ENCODE assay signal across 33 cellular contexts in the genomic region with DNA sequence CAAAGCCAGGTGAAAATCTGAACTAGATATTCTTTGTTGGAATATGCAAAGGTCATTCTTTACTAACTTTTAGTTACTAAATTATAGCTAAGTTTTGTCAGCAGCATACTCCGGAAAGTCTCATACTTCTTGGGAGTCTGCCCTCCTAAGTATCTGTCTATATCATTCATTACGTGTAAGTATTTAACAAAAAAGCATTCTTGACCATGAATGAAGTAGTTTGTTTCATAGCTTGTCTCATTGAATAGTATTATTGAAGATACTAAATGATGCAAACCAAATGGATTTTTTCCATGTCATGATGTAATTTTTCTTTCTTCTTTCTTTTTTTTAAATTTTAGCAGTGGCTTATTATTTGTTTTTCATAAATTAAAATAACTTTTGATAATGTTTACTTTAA. TPM values are rescaled to one million over a fixed set of nuclear protein-coding genes. Genes with fewer than 3 reads are reported as not detected.
"Had no signal": no experiment of that assay in that cellular context is flagged by ENCODE, and none has a peak within 500 bp of the region (broad histone marks: within the 10 kb centered on the region; RNA-seq: fewer than 3 reads in every experiment).

No MANE protein-coding gene starts in this region.

- DNase-seq: activated effector memory CD4-positive, alpha-beta T cell treated with anti-CD3 and anti-CD28 coated beads, Interleukin-2, amount 50 U/mL, for 16 hours; activated effector memory CD4-positive, alpha-beta T cell treated with Interleukin-2 at 50 U/mL for 16 hours; activated gamma-delta T cell; activated gamma-delta T cell treated with Interleukin-2 at 50 U/mL for 16 hours; activated naive CD4-positive, alpha-beta T cell; activated naive CD4-positive, alpha-beta T cell treated with anti-CD3 and anti-CD28 coated beads for 36 hours; activated naive CD4-positive, alpha-beta T cell treated with anti-CD3 and anti-CD28 coated beads, Interleukin-2, amount 10 ng/mL, durations not matched to agents 7 days and 5 days; activated naive CD4-positive, alpha-beta T cell treated with anti-CD3 and anti-CD28 coated beads, Interleukin-2, amount 50 U/mL, for 16 hours; activated naive CD4-positive, alpha-beta T cell treated with Interleukin-2 at 50 U/mL for 16 hours; activated naive CD8-positive, alpha-beta T cell treated with anti-CD3 and anti-CD28 coated beads for 36 hours; activated naive CD8-positive, alpha-beta T cell treated with anti-CD3 and anti-CD28 coated beads, Interleukin-2, amount 10 ng/mL, durations not matched to agents 7 days and 5 days; activated naive CD8-positive, alpha-beta T cell treated with anti-CD3 and anti-CD28 coated beads, Interleukin-2, amount 50 U/mL, for 24 hours; activated T-cell treated with anti-CD3 and anti-CD28 coated beads for 4 hours; activated T-cell treated with anti-CD3 and anti-CD28 coated beads, Interleukin-2, amount 50 U/mL, for 1 hour; activated T-cell treated with anti-CD3 and anti-CD28 coated beads, Interleukin-2, amount 50 U/mL, for 24 hours; activated T-cell treated with anti-CD3 and anti-CD28 coated beads, Interleukin-2, amount 50 U/mL, for 4 hours; activated T-cell treated with anti-CD3 and anti-CD28 coated beads, Interleukin-2, amount 50 U/mL, for 48 hours; activated T-cell treated with anti-CD3 and anti-CD28 coated beads, Interleukin-2, amount 50 U/mL, for 72 hours; adrenal gland; amniotic stem cell; amygdala; anterior cingulate cortex; aorta; body of pancreas; brain microvascular endothelial cell; caudate nucleus; central memory CD4-positive, alpha-beta T cell; cerebellar nuclear complex had no signal

- FAIRE-seq: astrocyte, bronchial epithelial cell had no signal

- H3K4me3 ChIP-seq: adrenal gland, ascending aorta, body of pancreas, breast epithelium, cardiac muscle cell had no signal

RNA-seq across cellular contexts. Expression of gene SPX, which starts 9.8 kb away (rescaled TPM):
- total RNA-seq: ascending aorta had no signal
